In the genomic region with DNA sequence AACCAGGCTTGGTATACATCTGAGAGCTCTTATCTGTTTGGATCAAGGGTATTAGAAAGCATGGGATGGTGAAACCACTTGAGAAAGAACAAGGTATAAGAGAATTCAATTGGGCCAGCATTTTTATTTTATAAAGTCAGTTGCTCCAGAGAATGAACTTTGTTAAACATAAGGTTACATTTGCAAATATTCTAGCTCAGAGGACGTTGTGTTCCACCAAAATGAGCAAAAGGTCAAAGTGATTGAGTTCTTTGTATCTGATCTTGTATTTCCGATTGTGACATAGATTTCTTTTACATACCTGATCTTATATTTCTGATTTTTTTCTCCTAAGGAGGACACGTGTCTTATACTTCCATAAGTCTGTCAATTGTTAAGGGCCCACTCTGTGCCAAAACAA, we compare ENCODE assay signal across 25 cellular contexts.
"Had no signal": no experiment of that assay in that cellular context is flagged by ENCODE, and none has a peak within 500 bp of the region (broad histone marks: within the 10 kb centered on the region; RNA-seq: fewer than 3 reads in every experiment).

No MANE protein-coding gene starts in this region.

- H3K27me3 ChIP-seq: colonic mucosa, gastrocnemius medialis, heart right ventricle had no signal

- H3K4me1 ChIP-seq: colonic mucosa, gastrocnemius medialis, left ventricle myocardium inferior, lower lobe of right lung had no signal

- H3K4me3 ChIP-seq: colonic mucosa, esophagus squamous epithelium, gastrocnemius medialis, heart right ventricle, left ventricle myocardium inferior, lower lobe of right lung, mucosa of descending colon had no signal

- H3K36me3 Mint-ChIP-seq: mesothelial cell of epicardium had no signal

- H3K4me3 Mint-ChIP-seq: dendritic cell treated with granulocyte-macrophage colony-stimulating factor and Interleukin-4, amounts not matched to agents 40 ng/mL and 50 ng/mL, for 4 days; effector memory CD8-positive, alpha-beta T cell; endodermal cell; mesothelial cell of epicardium had no signal

- FAIRE-seq: endometrium, islet of Langerhans, keratinocyte had no signal

- DNase-seq: colonic mucosa; cortex of kidney; effector CD8-positive, alpha-beta T cell; effector memory CD8-positive, alpha-beta T cell; endodermal cell; erythroblast; esophagus squamous epithelium; foreskin fibroblast; foreskin melanocyte; gastrocnemius medialis; glutamatergic neuron; head of caudate nucleus; heart right ventricle; hippocampal formation; left cardiac atrium; left ventricle myocardium inferior; lower lobe of right lung; mesenchymal stem cell; mucosa of descending colon had no signal

- H3K36me3 ChIP-seq: colonic mucosa, esophagus squamous epithelium, gastrocnemius medialis, heart right ventricle, left ventricle myocardium inferior, lower lobe of right lung had no signal

- ATAC-seq: effector memory CD8-positive, alpha-beta T cell; gastrocnemius medialis; heart right ventricle; left cardiac atrium; lower lobe of right lung; mucosa of descending colon had no signal

- H3K9me3 Mint-ChIP-seq: dendritic cell treated with granulocyte-macrophage colony-stimulating factor and Interleukin-4, amounts not matched to agents 40 ng/mL and 50 ng/mL, for 4 days; effector memory CD8-positive, alpha-beta T cell; endodermal cell; mesothelial cell of epicardium had no signal

- H3K4me1 Mint-ChIP-seq: endodermal cell had no signal

- H3K27ac ChIP-seq: colonic mucosa, epithelial cell of prostate, esophagus squamous epithelium, gastrocnemius medialis, heart right ventricle, left ventricle myocardium inferior, lower lobe of right lung had no signal

- H3K27me3 Mint-ChIP-seq: dendritic cell treated with granulocyte-macrophage colony-stimulating factor and Interleukin-4, amounts not matched to agents 40 ng/mL and 50 ng/mL, for 4 days had no signal

- H3K27ac Mint-ChIP-seq: dendritic cell treated with granulocyte-macrophage colony-stimulating factor and Interleukin-4, amounts not matched to agents 40 ng/mL and 50 ng/mL, for 4 days; effector memory CD8-positive, alpha-beta T cell; endodermal cell; mesothelial cell of epicardium had no signal

- H3K9me3 ChIP-seq: colonic mucosa, esophagus squamous epithelium, gastrocnemius medialis, heart right ventricle, left ventricle myocardium inferior, lower lobe of right lung, mucosa of descending colon had no signal
